Comparison of ENCODE assay signal across 16 cellular contexts in the genomic region with DNA sequence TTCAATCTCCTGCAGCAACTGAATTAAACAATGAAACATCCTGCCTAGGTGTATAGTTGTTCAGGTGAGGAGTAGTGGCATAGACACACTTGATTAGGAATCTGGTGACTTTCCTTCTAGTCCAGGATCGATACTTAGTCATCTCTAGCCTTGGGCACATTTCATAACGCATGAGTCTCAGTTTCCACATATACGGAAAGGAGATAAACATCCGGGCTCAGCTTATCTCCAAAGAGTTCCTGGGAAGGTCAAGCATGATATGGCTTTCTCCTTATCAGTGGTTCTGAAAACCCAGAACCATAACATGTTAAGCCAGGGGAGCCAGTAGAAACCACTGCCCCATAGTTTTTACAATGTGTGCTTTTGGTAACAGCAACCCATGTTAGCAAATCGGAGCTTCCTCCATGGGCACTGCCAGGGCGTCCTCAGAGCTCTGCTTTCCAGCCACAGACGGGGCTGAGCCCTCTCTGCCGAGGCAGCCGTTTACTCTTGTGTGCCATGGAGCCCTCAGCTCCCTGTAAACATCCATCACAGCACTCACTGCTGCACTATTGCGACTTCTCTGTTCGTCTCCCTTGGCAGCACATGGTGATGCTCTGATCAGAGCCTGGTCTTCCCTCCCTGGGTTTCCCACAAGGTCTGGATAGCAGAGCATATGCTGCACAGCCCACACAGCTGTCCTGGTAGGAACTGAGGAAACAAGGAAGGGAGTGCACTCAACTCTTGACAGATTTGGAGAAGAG. TPM values are rescaled to one million over a fixed set of nuclear protein-coding genes. Genes with fewer than 3 reads are reported as not detected.
DNase-seq lines count a peak whose midpoint lies in the region; ATAC-seq and TF ChIP-seq lines count a peak whose summit lies in the region.
"Had no signal": no experiment of that assay in that cellular context is flagged by ENCODE, and none has a peak within 500 bp of the region (broad histone marks: within the 10 kb centered on the region; RNA-seq: fewer than 3 reads in every experiment).

No MANE protein-coding gene starts in this region.

- ATAC-seq in activated naive CD8-positive, alpha-beta T cell treated with anti-CD3 and anti-CD28 coated beads, Interleukin-2, amount 50 U/mL, for 24 hours: no peak
- ATAC-seq in aorta (ENCODE audit: low FRiP score): no peak
- ATAC-seq in GM18502 (IDR thresholded peaks at IDR 0.05; ENCODE audit: poor library complexity, unreplicated experiment): no peak

- intact Hi-C loops in activated CD4-positive, alpha-beta memory T cell treated with anti-CD3 and anti-CD28 coated beads for 36 hours (cut with micrococcal nuclease): no loop called here
- intact Hi-C loops in aorta (cut with DNase I): no loop called here
- intact Hi-C loops in CD14-positive monocyte (cut with micrococcal nuclease): no loop called here

- WGBS in aorta, 2 donors: 50 to 61% methylated on average over 11 of the region's 11 CpGs

- no peaks in the 10 kb centered on the region for H3K27me3 Mint-ChIP-seq in activated CD4-positive, alpha-beta memory T cell treated with anti-CD3 and anti-CD28 coated beads for 36 hours
- H3K27me3 Mint-ChIP-seq in activated CD4-positive, alpha-beta memory T cell treated with anti-CD3 and anti-CD28 coated beads, Interleukin-2, amount 10 ng/mL, durations not matched to agents 7 days and 5 days: no peaks in the 10 kb centered on the region
- no peaks in the 10 kb centered on the region for H3K27me3 Mint-ChIP-seq in activated naive CD8-positive, alpha-beta T cell treated with anti-CD3 and anti-CD28 coated beads, Interleukin-2, amount 50 U/mL, for 24 hours
- peaks cover 0 to 4% (median 0%) of the 10 kb centered on the region in 3 donors for H3K27me3 Mint-ChIP-seq in CD14-positive monocyte (ENCODE audit: low read depth in 3 of 3)

- H3K27me3 ChIP-seq in neutrophil (no peaks in the 10 kb centered on the region), aorta (ENCODE audit: control insufficient read depth in 1 of 2, insufficient read depth in 2 of 2, low read length in 1 of 2) (no peaks in the 10 kb centered on the region)
- H3K27me3 ChIP-seq: hepatocyte, tibial nerve had no signal

- peak overlapping the region; percentile 98 for H3K27ac ChIP-seq in KOPT-K1 (ENCODE audit: low read depth, low read length, poor library complexity, severe bottlenecking)
- H3K27ac ChIP-seq in neutrophil: peak overlapping the region; percentile 74
- no peak overlapping the region for H3K27ac ChIP-seq in aorta (ENCODE audit: low read depth in 1 of 2, low read length in 2 of 2)
- H3K27ac ChIP-seq: hepatocyte, tibial nerve had no signal

- CTCF ChIA-PET in activated CD4-positive, alpha-beta memory T cell treated with anti-CD3 and anti-CD28 coated beads for 36 hours (lab: Charles Lee): interaction anchor here (1.0 to 1.4 kb wide), 2 partner anchors 83 to 125 kb away, joined by 3 to 6 read pairs; no protein-coding TSS in a partner anchor
- CTCF ChIA-PET in activated CD4-positive, alpha-beta memory T cell treated with anti-CD3 and anti-CD28 coated beads, Interleukin-2, amount 10 ng/mL, durations not matched to agents 7 days and 5 days (lab: Charles Lee): interaction anchor here (0.7 kb wide), 1 partner anchor 24 kb away, joined by 3 read pairs; no protein-coding TSS in a partner anchor

- no peaks in the 10 kb centered on the region for H3K9me3 Mint-ChIP-seq in activated CD4-positive, alpha-beta memory T cell treated with anti-CD3 and anti-CD28 coated beads for 36 hours
- H3K9me3 Mint-ChIP-seq in activated CD4-positive, alpha-beta memory T cell treated with anti-CD3 and anti-CD28 coated beads, Interleukin-2, amount 10 ng/mL, durations not matched to agents 7 days and 5 days: no peaks in the 10 kb centered on the region
- H3K9me3 Mint-ChIP-seq in activated naive CD8-positive, alpha-beta T cell treated with anti-CD3 and anti-CD28 coated beads, Interleukin-2, amount 50 U/mL, for 24 hours: no peaks in the 10 kb centered on the region
- no peaks in the 10 kb centered on the region for H3K9me3 Mint-ChIP-seq in CD14-positive monocyte
- H3K9me3 Mint-ChIP-seq: mesothelial cell of epicardium had no signal

- H3K36me3 ChIP-seq in KOPT-K1 (ENCODE audit: insufficient read depth, low read length): peaks cover 23% of the 10 kb centered on the region
- H3K36me3 ChIP-seq in neutrophil: no peaks in the 10 kb centered on the region
- no peaks in the 10 kb centered on the region for H3K36me3 ChIP-seq in aorta (ENCODE audit: control insufficient read depth in 1 of 2, insufficient read depth in 2 of 2, low read length in 1 of 2)
- H3K36me3 ChIP-seq: tibial nerve had no signal

- H3K27ac Mint-ChIP-seq in activated CD4-positive, alpha-beta memory T cell treated with anti-CD3 and anti-CD28 coated beads for 36 hours: peak overlapping the region; percentile 19
- H3K27ac Mint-ChIP-seq in activated CD4-positive, alpha-beta memory T cell treated with anti-CD3 and anti-CD28 coated beads, Interleukin-2, amount 10 ng/mL, durations not matched to agents 7 days and 5 days: no peak overlapping the region
- H3K27ac Mint-ChIP-seq in activated naive CD8-positive, alpha-beta T cell treated with anti-CD3 and anti-CD28 coated beads, Interleukin-2, amount 50 U/mL, for 24 hours: peak overlapping the region; percentile 84
- peak overlapping the region in 2 of 7 donors; percentile 31 to 38 for H3K27ac Mint-ChIP-seq in CD14-positive monocyte
- H3K27ac Mint-ChIP-seq: mesothelial cell of epicardium had no signal

- POLR2A ChIA-PET in activated CD4-positive, alpha-beta memory T cell treated with anti-CD3 and anti-CD28 coated beads for 36 hours (lab: Charles Lee): interaction anchor here (0.7 to 1.8 kb wide), 4 partner anchors 8 to 40 kb away, joined by 3 to 14 read pairs (median 4); no protein-coding TSS in a partner anchor
- POLR2A ChIA-PET in activated CD4-positive, alpha-beta memory T cell treated with anti-CD3 and anti-CD28 coated beads, Interleukin-2, amount 10 ng/mL, durations not matched to agents 7 days and 5 days (lab: Charles Lee): interaction anchor here (0.6 to 1.7 kb wide), 4 partner anchors 11 to 25 kb away, joined by 3 to 7 read pairs (median 4); no protein-coding TSS in a partner anchor

- no peaks in the 10 kb centered on the region for H3K36me3 Mint-ChIP-seq in activated CD4-positive, alpha-beta memory T cell treated with anti-CD3 and anti-CD28 coated beads for 36 hours
- peaks cover 53% of the 10 kb centered on the region for H3K36me3 Mint-ChIP-seq in activated CD4-positive, alpha-beta memory T cell treated with anti-CD3 and anti-CD28 coated beads, Interleukin-2, amount 10 ng/mL, durations not matched to agents 7 days and 5 days (ENCODE audit: low read depth)
- peaks cover 6% of the 10 kb centered on the region for H3K36me3 Mint-ChIP-seq in activated naive CD8-positive, alpha-beta T cell treated with anti-CD3 and anti-CD28 coated beads, Interleukin-2, amount 50 U/mL, for 24 hours (ENCODE audit: low read depth)
- peaks cover 22 to 43% of the 10 kb centered on the region in 2 donors for H3K36me3 Mint-ChIP-seq in CD14-positive monocyte
- H3K36me3 Mint-ChIP-seq: mesothelial cell of epicardium had no signal

- H3K9me3 ChIP-seq in KOPT-K1 (ENCODE audit: insufficient read depth, low read length, poor library complexity, severe bottlenecking): no peaks in the 10 kb centered on the region
- no peaks in the 10 kb centered on the region for H3K9me3 ChIP-seq in neutrophil
- no peaks in the 10 kb centered on the region for H3K9me3 ChIP-seq in aorta (ENCODE audit: control insufficient read depth, low read length)
- H3K9me3 ChIP-seq: tibial nerve had no signal

- peaks cover 75% of the 10 kb centered on the region for H3K4me1 Mint-ChIP-seq in activated CD4-positive, alpha-beta memory T cell treated with anti-CD3 and anti-CD28 coated beads for 36 hours (ENCODE audit: low read depth)
- H3K4me1 Mint-ChIP-seq in activated CD4-positive, alpha-beta memory T cell treated with anti-CD3 and anti-CD28 coated beads, Interleukin-2, amount 10 ng/mL, durations not matched to agents 7 days and 5 days: peaks cover 45% of the 10 kb centered on the region
- peaks cover 85% of the 10 kb centered on the region for H3K4me1 Mint-ChIP-seq in activated naive CD8-positive, alpha-beta T cell treated with anti-CD3 and anti-CD28 coated beads, Interleukin-2, amount 50 U/mL, for 24 hours
- H3K4me1 Mint-ChIP-seq in CD14-positive monocyte: peaks cover 50% of the 10 kb centered on the region

- H3K4me3 ChIP-seq in neutrophil (ENCODE audit: low read depth in 1 of 2, low read length in 1 of 2) (no peak overlapping the region), aorta (ENCODE audit: low read length in 2 of 2) (no peak overlapping the region)
- H3K4me3 ChIP-seq: hepatocyte, tibial nerve had no signal

- H3K4me1 ChIP-seq in neutrophil (ENCODE audit: control insufficient read depth in 1 of 2, insufficient read depth in 1 of 2, low read depth in 1 of 2, low read length in 1 of 2) (peaks cover 27 to 42% of the 10 kb centered on the region in 2 experiments), aorta (ENCODE audit: control insufficient read depth in 1 of 2, insufficient read depth in 2 of 2, low read length in 2 of 2) (no peaks in the 10 kb centered on the region)
- H3K4me1 ChIP-seq: tibial nerve had no signal

- TF ChIP-seq CTCF in neutrophil (IDR thresholded peaks at IDR 0.05) (no peak), CD14-positive monocyte (IDR thresholded peaks at IDR 0.05) (no peak)

- no peak for DNase-seq in activated CD4-positive, alpha-beta memory T cell treated with anti-CD3 and anti-CD28 coated beads for 36 hours
- no peak for DNase-seq in activated CD4-positive, alpha-beta memory T cell treated with anti-CD3 and anti-CD28 coated beads, Interleukin-2, amount 10 ng/mL, durations not matched to agents 7 days and 5 days
- DNase-seq in activated naive CD8-positive, alpha-beta T cell treated with anti-CD3 and anti-CD28 coated beads, Interleukin-2, amount 50 U/mL, for 24 hours: no peak
- DNase-seq in aorta (no peak), CD14-positive monocyte (ENCODE audit: low spot score) (no peak)
- DNase-seq: HCEC 1CT, NCI-H1105, occipital lobe, SHP77 treated with DMSO at 0.1 percent for 48 hours, T-helper 9 cell had no signal

- no peak overlapping the region for H3K4me3 Mint-ChIP-seq in activated CD4-positive, alpha-beta memory T cell treated with anti-CD3 and anti-CD28 coated beads for 36 hours
- no peak overlapping the region for H3K4me3 Mint-ChIP-seq in activated CD4-positive, alpha-beta memory T cell treated with anti-CD3 and anti-CD28 coated beads, Interleukin-2, amount 10 ng/mL, durations not matched to agents 7 days and 5 days
- no peak overlapping the region for H3K4me3 Mint-ChIP-seq in activated naive CD8-positive, alpha-beta T cell treated with anti-CD3 and anti-CD28 coated beads, Interleukin-2, amount 50 U/mL, for 24 hours
- H3K4me3 Mint-ChIP-seq in CD14-positive monocyte: no peak overlapping the region
- H3K4me3 Mint-ChIP-seq: mesothelial cell of epicardium had no signal

RNA-seq across cellular contexts. Expression of a gene that starts 34.6 kb away (rescaled TPM):
- total RNA-seq in activated CD4-positive, alpha-beta memory T cell treated with anti-CD3 and anti-CD28 coated beads for 36 hours: 10 to 100 TPM; 50.6 to 55.8 TPM
- 10 to 100 TPM; 53.0 to 56.3 TPM for total RNA-seq in activated CD4-positive, alpha-beta memory T cell treated with anti-CD3 and anti-CD28 coated beads, Interleukin-2, amount 10 ng/mL, durations not matched to agents 7 days and 5 days
- 100 to 1,000 TPM in 1 of 2 donors, 10 to 100 TPM in 1; 58.2 to 128 TPM for total RNA-seq in aorta
- polyA plus RNA-seq in aorta (1 to 10 TPM; 2.9 to 5.0 TPM), CD14-positive monocyte (1 to 10 TPM; 6.2 to 8.7 TPM)

Comparison
In these comparisons a context has a peak if more than half of its experiments do, and no peak if none do; other contexts are left out.
1. H3K27ac ChIP-seq: peak in KOPT-K1 (single experiment) and neutrophil (single experiment); none in aorta (0 of 2).